8 cellular contexts compared by ENCODE assay signal in genomic region chr1:1468196-1468985, GRCh38. TPM values are rescaled to one million over a fixed set of nuclear protein-coding genes. Genes with fewer than 3 reads are reported as not detected.
"Had no signal": no experiment of that assay in that cellular context is flagged by ENCODE, and none has a peak within 500 bp of the region (broad histone marks: within the 10 kb centered on the region; RNA-seq: fewer than 3 reads in every experiment).

No MANE protein-coding gene starts in this region.

RNA-seq across cellular contexts. Expression of gene ATAD3C, which starts 18.9 kb away (rescaled TPM):
- total RNA-seq: ascending aorta, cerebellum had no signal

RNA-seq across cellular contexts. Expression of gene ANKRD65, which starts 47.3 kb away (rescaled TPM):
- total RNA-seq: activated naive CD4-positive, alpha-beta T cell treated with anti-CD3 and anti-CD28 coated beads for 36 hours; activated naive CD8-positive, alpha-beta T cell treated with anti-CD3 and anti-CD28 coated beads for 36 hours; activated naive CD8-positive, alpha-beta T cell treated with anti-CD3 and anti-CD28 coated beads, Interleukin-2, amount 10 ng/mL, durations not matched to agents 7 days and 5 days; activated T-helper 17 cell treated with anti-CD3 and anti-CD28 coated beads, Interleukin-2, amount 50 U/mL, for 72 hours; activated T-helper 2 cell treated with anti-CD3 and anti-CD28 coated beads, Interferon-gamma antibody, Interleukin-2, Interleukin-4, amounts not matched to agents 10 μg/mL and 5 μg/mL and 100 μg/mL, durations not matched to agents 14 hours and 24 hours and 36 hours; chondrocyte had no signal
